In the genomic region with DNA sequence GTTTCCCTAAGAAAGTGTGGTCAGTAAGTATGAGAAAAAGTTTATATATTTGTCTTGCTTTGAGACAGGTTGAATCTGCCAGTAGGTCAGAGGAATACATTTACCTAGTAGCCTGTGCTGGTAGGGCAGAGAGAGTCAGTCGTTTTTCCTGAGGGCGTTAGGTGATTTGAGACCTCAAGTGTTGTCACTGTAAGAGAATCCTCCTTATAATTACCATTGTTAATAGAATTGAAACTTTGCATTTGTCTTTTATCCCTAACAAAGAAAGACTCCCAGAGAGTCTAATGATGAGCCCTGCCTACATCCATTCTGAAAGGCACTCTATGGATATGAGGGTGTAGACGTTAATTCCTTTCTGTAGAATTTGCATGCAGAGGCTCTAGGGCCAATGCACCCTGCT, we compare ENCODE assay signal across 20 cellular contexts. TPM values are rescaled to one million over a fixed set of nuclear protein-coding genes. Genes with fewer than 3 reads are reported as not detected.
DNase-seq lines count a peak whose midpoint lies in the region; ATAC-seq and TF ChIP-seq lines count a peak whose summit lies in the region.
"Had no signal": no experiment of that assay in that cellular context is flagged by ENCODE, and none has a peak within 500 bp of the region (broad histone marks: within the 10 kb centered on the region; RNA-seq: fewer than 3 reads in every experiment).

No MANE protein-coding gene starts in this region.

- H3K9me3 ChIP-seq in gastroesophageal sphincter (no peaks in the 10 kb centered on the region), vagina (no peaks in the 10 kb centered on the region)
- H3K9me3 ChIP-seq: mucosa of descending colon, testis had no signal

- H3K27ac ChIP-seq in gastroesophageal sphincter (peak overlapping the region; percentile 67 to 92 (median 86)), vagina (peak overlapping the region; percentile 82)
- H3K27ac ChIP-seq: RWPE1 had no signal

- peak overlapping the region in 1 of 2 donors; percentile 48 for H3K4me3 ChIP-seq in gastroesophageal sphincter
- H3K4me3 ChIP-seq in vagina: peak overlapping the region; percentile 40 to 44
- H3K4me3 ChIP-seq: mucosa of descending colon had no signal

- H3K27me3 Mint-ChIP-seq in neural crest cell (ENCODE audit: low read depth) (peaks cover 3% of the 10 kb centered on the region), progenitor cell of endocrine pancreas (no peaks in the 10 kb centered on the region)
- H3K27me3 Mint-ChIP-seq: activated naive CD4-positive, alpha-beta T cell treated with anti-CD3 and anti-CD28 coated beads, Interleukin-2, amount 10 ng/mL, durations not matched to agents 7 days and 5 days; central memory CD8-positive, alpha-beta T cell had no signal

- H3K27ac Mint-ChIP-seq in neural crest cell (ENCODE audit: unreplicated experiment) (no peak overlapping the region), progenitor cell of endocrine pancreas (no peak overlapping the region)
- H3K27ac Mint-ChIP-seq: activated naive CD4-positive, alpha-beta T cell treated with anti-CD3 and anti-CD28 coated beads, Interleukin-2, amount 10 ng/mL, durations not matched to agents 7 days and 5 days; stimulated activated effector memory CD8-positive, alpha-beta T cell treated with anti-CD3 and anti-CD28 coated beads, Interleukin-12 subunit alpha, Interleukin-12 subunit beta, amount 100 ng/mL, for 72 hours had no signal

- TF ChIP-seq POLR2A in gastroesophageal sphincter (IDR thresholded peaks at IDR 0.05) (no peak), vagina (IDR thresholded peaks at IDR 0.05) (no peak)

- H3K4me3 Mint-ChIP-seq in neural crest cell: peak overlapping the region; percentile 47
- no peak overlapping the region for H3K4me3 Mint-ChIP-seq in progenitor cell of endocrine pancreas (ENCODE audit: low read depth)
- H3K4me3 Mint-ChIP-seq: activated naive CD4-positive, alpha-beta T cell treated with anti-CD3 and anti-CD28 coated beads, Interleukin-2, amount 10 ng/mL, durations not matched to agents 7 days and 5 days; central memory CD8-positive, alpha-beta T cell; stimulated activated effector memory CD8-positive, alpha-beta T cell treated with anti-CD3 and anti-CD28 coated beads, Interleukin-12 subunit alpha, Interleukin-12 subunit beta, amount 100 ng/mL, for 72 hours had no signal

- H3K36me3 ChIP-seq in gastroesophageal sphincter (peaks cover 0 to 7% of the 10 kb centered on the region in 2 donors), vagina (no peaks in the 10 kb centered on the region)

- ATAC-seq in gastroesophageal sphincter: no peak
- ATAC-seq in HG03460 (IDR thresholded peaks at IDR 0.05; ENCODE audit: unreplicated experiment): no peak
- ATAC-seq: HCT116; mucosa of descending colon; stimulated activated effector memory CD8-positive, alpha-beta T cell treated with anti-CD3 and anti-CD28 coated beads, Interleukin-12 subunit alpha, Interleukin-12 subunit beta, amount 100 ng/mL, for 72 hours had no signal

- H3K27me3 ChIP-seq in gastroesophageal sphincter: no peaks in the 10 kb centered on the region
- H3K27me3 ChIP-seq in vagina: no peaks in the 10 kb centered on the region
- H3K27me3 ChIP-seq: testis had no signal

- WGBS in gastroesophageal sphincter (ENCODE audit: low coverage in 1 of 2), 2 donors: 43 to 58% methylated on average over 3 of the region's 3 CpGs

- intact Hi-C loops in vagina (cut with DNase I): no loop called here

- TF ChIP-seq CTCF in gastroesophageal sphincter (IDR thresholded peaks at IDR 0.05) (no peak), neural crest cell (conservative IDR thresholded peaks at IDR 0.05) (no peak), vagina (IDR thresholded peaks at IDR 0.05) (no peak), progenitor cell of endocrine pancreas (IDR thresholded peaks at IDR 0.05; ENCODE audit: unreplicated experiment) (no peak)

- H3K36me3 Mint-ChIP-seq in neural crest cell (ENCODE audit: low read depth) (peaks cover 17% of the 10 kb centered on the region), progenitor cell of endocrine pancreas (ENCODE audit: insufficient read depth) (peaks cover 44% of the 10 kb centered on the region)
- H3K36me3 Mint-ChIP-seq: activated naive CD4-positive, alpha-beta T cell treated with anti-CD3 and anti-CD28 coated beads, Interleukin-2, amount 10 ng/mL, durations not matched to agents 7 days and 5 days; stimulated activated effector memory CD8-positive, alpha-beta T cell treated with anti-CD3 and anti-CD28 coated beads, Interleukin-12 subunit alpha, Interleukin-12 subunit beta, amount 100 ng/mL, for 72 hours had no signal

- no peak for TF ChIP-seq EP300 in gastroesophageal sphincter (IDR thresholded peaks at IDR 0.05)

- peaks cover 55% of the 10 kb centered on the region for H3K4me1 Mint-ChIP-seq in neural crest cell
- peaks cover 40% of the 10 kb centered on the region for H3K4me1 Mint-ChIP-seq in progenitor cell of endocrine pancreas (ENCODE audit: low read depth)
- H3K4me1 Mint-ChIP-seq: activated naive CD4-positive, alpha-beta T cell treated with anti-CD3 and anti-CD28 coated beads, Interleukin-2, amount 10 ng/mL, durations not matched to agents 7 days and 5 days; central memory CD8-positive, alpha-beta T cell; stimulated activated effector memory CD8-positive, alpha-beta T cell treated with anti-CD3 and anti-CD28 coated beads, Interleukin-12 subunit alpha, Interleukin-12 subunit beta, amount 100 ng/mL, for 72 hours had no signal

- H3K4me1 ChIP-seq in gastroesophageal sphincter (peaks cover 18 to 92% (median 19%) of the 10 kb centered on the region in 3 donors), vagina (peaks cover 73% of the 10 kb centered on the region)

- DNase-seq in NCI-H526 (lab: John Stamatoyannopoulos, UW) (peak; percentile 45 to 60), neural crest cell (ENCODE audit: low read depth, low spot score) (no peak), vagina (ENCODE audit: extremely low spot score in 2 of 2) (no peak), progenitor cell of endocrine pancreas (ENCODE audit: low spot score, unreplicated experiment) (no peak), COLO829 (ENCODE audit: low spot score) (no peak)
- DNase-seq: activated CD4-positive, alpha-beta T cell treated with anti-CD3 and anti-CD28 coated beads for 1 hour; activated naive CD4-positive, alpha-beta T cell treated with anti-CD3 and anti-CD28 coated beads, Interleukin-2, amount 10 ng/mL, durations not matched to agents 7 days and 5 days; activated T-cell treated with anti-CD3 and anti-CD28 coated beads, Interleukin-2, amount 50 U/mL, for 48 hours; DND-41; mucosa of descending colon; NCI-H510A treated with DMSO at 0.1 percent for 48 hours; occipital lobe; testis had no signal

- H3K9me3 Mint-ChIP-seq in neural crest cell (peaks cover 4% of the 10 kb centered on the region), progenitor cell of endocrine pancreas (ENCODE audit: low read depth) (peaks cover 5% of the 10 kb centered on the region)
- H3K9me3 Mint-ChIP-seq: activated naive CD4-positive, alpha-beta T cell treated with anti-CD3 and anti-CD28 coated beads, Interleukin-2, amount 10 ng/mL, durations not matched to agents 7 days and 5 days; central memory CD8-positive, alpha-beta T cell had no signal

RNA-seq across cellular contexts. Expression of a gene that starts 16.4 kb away (rescaled TPM):
- 100 to 1,000 TPM in 3 of 4 donors, 10 to 100 TPM in 1; 75.8 to 177 (median 140) TPM for total RNA-seq in gastroesophageal sphincter
- 68.9 and 71.7 TPM in 2 replicates for total RNA-seq in neural crest cell
- total RNA-seq in vagina: 69.0 TPM
- 204 and 205 TPM in 2 replicates for total RNA-seq in progenitor cell of endocrine pancreas
- total RNA-seq: activated CD8-positive, alpha-beta memory T cell treated with anti-CD3 and anti-CD28 coated beads for 36 hours had no signal

Comparison
In these comparisons a context has a peak if more than half of its experiments do, and no peak if none do; other contexts are left out.
1. DNase-seq: peak in NCI-H526 (2 of 2); none in neural crest cell (single experiment), vagina (0 of 2), progenitor cell of endocrine pancreas (single experiment) and COLO829 (single experiment).